Comparison of ENCODE assay signal across 8 cellular contexts in the genomic region with DNA sequence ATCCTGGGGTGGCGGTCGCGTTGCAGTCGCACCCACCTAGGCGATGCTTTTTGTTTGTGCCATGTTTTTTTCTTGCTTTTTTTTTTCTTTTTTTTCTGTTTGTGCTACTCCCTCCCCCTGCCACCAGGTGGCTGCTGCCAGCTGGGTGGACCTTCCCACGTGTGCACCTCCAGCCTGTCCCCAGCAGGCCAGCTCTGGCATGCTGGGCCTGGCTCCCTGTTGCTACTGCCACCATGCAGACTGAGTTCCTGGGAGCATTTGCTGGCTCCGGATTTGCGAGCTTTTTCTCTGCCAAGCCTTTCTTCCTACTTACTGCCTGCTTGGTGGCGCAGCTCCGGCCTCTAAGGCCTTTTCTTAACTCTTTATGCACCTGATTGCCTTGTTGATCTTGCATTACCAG.
A peak's percentile ranks its signal among the peaks of the same experiment; 100 is the strongest.
DNase-seq lines count a peak whose midpoint lies in the region; ATAC-seq lines count a peak whose summit lies in the region.

No MANE protein-coding gene starts in this region.

- DNase-seq in SIG-M5 treated with dmso at 0.1 percent for 504 hours (lab: John Stamatoyannopoulos, UW; ENCODE audit: unreplicated experiment) (peak; percentile 22), SIG-M5 (lab: John Stamatoyannopoulos, UW) (no peak), HT-29 (ENCODE audit: low spot score) (peak; percentile 60), left kidney (ENCODE audit: low read depth, low spot score) (peak; percentile 81), middle frontal gyrus (ENCODE audit: extremely low spot score, low spot score) (no peak), NCI-H524 treated with DMSO at 0.1 percent for 48 hours (lab: John Stamatoyannopoulos, UW) (no peak)
- DNase-seq in activated naive CD8-positive, alpha-beta T cell treated with anti-CD3 and anti-CD28 coated beads, Interleukin-2, amount 50 U/mL, for 24 hours, result no peak

- peak; percentile 96 for ATAC-seq in GM21619 (IDR thresholded peaks at IDR 0.05; ENCODE audit: unreplicated experiment)
- ATAC-seq in activated naive CD8-positive, alpha-beta T cell treated with anti-CD3 and anti-CD28 coated beads, Interleukin-2, amount 50 U/mL, for 24 hours, result peak; percentile 46

- H3K36me3 Mint-ChIP-seq in activated naive CD8-positive, alpha-beta T cell treated with anti-CD3 and anti-CD28 coated beads, Interleukin-2, amount 50 U/mL, for 24 hours (ENCODE audit: low read depth), result no peaks in the 10 kb centered on the region

- H3K27ac Mint-ChIP-seq in activated naive CD8-positive, alpha-beta T cell treated with anti-CD3 and anti-CD28 coated beads, Interleukin-2, amount 50 U/mL, for 24 hours, result no peak overlapping the region

- H3K4me1 Mint-ChIP-seq in activated naive CD8-positive, alpha-beta T cell treated with anti-CD3 and anti-CD28 coated beads, Interleukin-2, amount 50 U/mL, for 24 hours, result no peaks in the 10 kb centered on the region

- no peaks in the 10 kb centered on the region for H3K27me3 Mint-ChIP-seq in activated naive CD8-positive, alpha-beta T cell treated with anti-CD3 and anti-CD28 coated beads, Interleukin-2, amount 50 U/mL, for 24 hours

- no peaks in the 10 kb centered on the region for H3K9me3 Mint-ChIP-seq in activated naive CD8-positive, alpha-beta T cell treated with anti-CD3 and anti-CD28 coated beads, Interleukin-2, amount 50 U/mL, for 24 hours

- no peak overlapping the region for H3K4me3 Mint-ChIP-seq in activated naive CD8-positive, alpha-beta T cell treated with anti-CD3 and anti-CD28 coated beads, Interleukin-2, amount 50 U/mL, for 24 hours

Comparison
In these comparisons a context has a peak if more than half of its experiments do, and no peak if none do; other contexts are left out.
1. DNase-seq: peak in SIG-M5 treated with dmso at 0.1 percent for 504 hours (single experiment), HT-29 (single experiment) and left kidney (single experiment); none in SIG-M5 (single experiment), activated naive CD8-positive, alpha-beta T cell treated with anti-CD3 and anti-CD28 coated beads, Interleukin-2, amount 50 U/mL, for 24 hours (single experiment), middle frontal gyrus (single experiment) and NCI-H524 treated with DMSO at 0.1 percent for 48 hours (single experiment).